30 cellular contexts compared by ENCODE assay signal in genomic region chr4:1885414-1885813, GRCh38. TPM values are rescaled to one million over a fixed set of nuclear protein-coding genes. Genes with fewer than 3 reads are reported as not detected.
A peak's percentile ranks its signal among the peaks of the same experiment; 100 is the strongest.
DNase-seq lines count a peak whose midpoint lies in the region; ATAC-seq and TF ChIP-seq lines count a peak whose summit lies in the region.
"Had no signal": no experiment of that assay in that cellular context is flagged by ENCODE, and none has a peak within 500 bp of the region (broad histone marks: within the 10 kb centered on the region; RNA-seq: fewer than 3 reads in every experiment).

No MANE protein-coding gene starts in this region.

- no peak for DNase-seq in activated CD8-positive, alpha-beta T cell treated with anti-CD3 and anti-CD28 coated beads, Interleukin-2, amount 10 ng/mL, durations not matched to agents 7 days and 5 days
- DNase-seq in activated CD8-positive, alpha-beta T cell treated with anti-CD3 and anti-CD28 coated beads for 36 hours = no peak
- no peak for DNase-seq in endodermal cell
- DNase-seq in upper lobe of right lung = no peak
- DNase-seq in NCI-H748 (lab: John Stamatoyannopoulos, UW; ENCODE audit: unreplicated experiment) = no peak
- DNase-seq: activated CD4-positive, alpha-beta memory T cell treated with anti-CD3 and anti-CD28 coated beads for 36 hours; activated CD8-positive, alpha-beta memory T cell treated with anti-CD3 and anti-CD28 coated beads, Interleukin-2, amount 50 U/mL, for 48 hours; AML-193; amygdala; brain microvascular endothelial cell; DMS153; hippocampal formation; NCI-H146; NCI-H345; NCI-H69; ovary; SIG-M5; substantia nigra had no signal

- intact Hi-C loops in activated CD8-positive, alpha-beta T cell treated with anti-CD3 and anti-CD28 coated beads for 36 hours (cut with micrococcal nuclease) = no loop called here
- intact Hi-C loops in upper lobe of right lung (cut with DNase I) = no loop called here

- no peaks in the 10 kb centered on the region for H3K27me3 ChIP-seq in KMS-11 (ENCODE audit: insufficient read depth, low read depth)
- no peaks in the 10 kb centered on the region for H3K27me3 ChIP-seq in endodermal cell (ENCODE audit: control insufficient read depth, insufficient read depth, low read length, poor library complexity, severe bottlenecking)
- H3K27me3 ChIP-seq in upper lobe of right lung = no peaks in the 10 kb centered on the region
- H3K27me3 ChIP-seq: brain microvascular endothelial cell, gastroesophageal sphincter, ovary had no signal

- WGBS in endodermal cell (ENCODE audit: insufficient coverage in 1 of 2, insufficient read length in 1 of 2), 2 experiments = 92 to 100% methylated on average over 1 to 2 of the region's 2 CpGs

- no peaks in the 10 kb centered on the region for H3K27me3 Mint-ChIP-seq in activated CD8-positive, alpha-beta T cell treated with anti-CD3 and anti-CD28 coated beads, Interleukin-2, amount 10 ng/mL, durations not matched to agents 7 days and 5 days (ENCODE audit: low read depth)
- no peaks in the 10 kb centered on the region for H3K27me3 Mint-ChIP-seq in activated CD8-positive, alpha-beta T cell treated with anti-CD3 and anti-CD28 coated beads for 36 hours
- H3K27me3 Mint-ChIP-seq in endodermal cell (ENCODE audit: insufficient read depth) = no peaks in the 10 kb centered on the region
- H3K27me3 Mint-ChIP-seq: activated CD4-positive, alpha-beta memory T cell treated with anti-CD3 and anti-CD28 coated beads for 36 hours; natural killer cell treated with Interleukin-12 subunit alpha and Interleukin-12 subunit beta and Interleukin-15 and Interleukin-18, amount 100 ng/mL, for 72 hours; stimulated activated memory B cell treated with anti-CD40 and anti-IgM and Interleukin-4, amounts not matched to agents 10 μg/mL and 1 μg/mL and 100 μg/mL, for 72 hours had no signal

- CTCF ChIA-PET in activated CD8-positive, alpha-beta T cell treated with anti-CD3 and anti-CD28 coated beads, Interleukin-2, amount 10 ng/mL, durations not matched to agents 7 days and 5 days (lab: Charles Lee) = interaction anchor here (10.0 kb wide), 1 partner anchor 14 kb away, joined by 64 read pairs; no protein-coding TSS in a partner anchor
- CTCF ChIA-PET in activated CD8-positive, alpha-beta T cell treated with anti-CD3 and anti-CD28 coated beads for 36 hours (lab: Charles Lee) = interaction anchor here (1.4 to 9.6 kb wide), 3 partner anchors 14 to 137 kb away, joined by 3 to 81 read pairs (median 3); no protein-coding TSS in a partner anchor

- peak overlapping the region; percentile 56 for H3K27ac Mint-ChIP-seq in activated CD8-positive, alpha-beta T cell treated with anti-CD3 and anti-CD28 coated beads, Interleukin-2, amount 10 ng/mL, durations not matched to agents 7 days and 5 days
- no peak overlapping the region for H3K27ac Mint-ChIP-seq in activated CD8-positive, alpha-beta T cell treated with anti-CD3 and anti-CD28 coated beads for 36 hours
- H3K27ac Mint-ChIP-seq in endodermal cell = peak overlapping the region; percentile 24
- H3K27ac Mint-ChIP-seq: activated CD4-positive, alpha-beta memory T cell treated with anti-CD3 and anti-CD28 coated beads for 36 hours; activated naive CD4-positive, alpha-beta T cell treated with anti-CD3 and anti-CD28 coated beads, Interleukin-2, amount 50 U/mL, for 72 hours; natural killer cell treated with Interleukin-12 subunit alpha and Interleukin-12 subunit beta and Interleukin-15 and Interleukin-18, amount 100 ng/mL, for 72 hours; stimulated activated memory B cell treated with anti-CD40 and anti-IgM and Interleukin-4, amounts not matched to agents 10 μg/mL and 1 μg/mL and 100 μg/mL, for 72 hours had no signal

- no peak overlapping the region for H2AFZ ChIP-seq in KMS-11 (ENCODE audit: low read depth)

- H3K4me1 ChIP-seq in KMS-11 (ENCODE audit: low read depth, poor library complexity, severe bottlenecking) = peaks cover 64% of the 10 kb centered on the region
- no peaks in the 10 kb centered on the region for H3K4me1 ChIP-seq in endodermal cell (ENCODE audit: control insufficient read depth, insufficient read depth, low read length)
- H3K4me1 ChIP-seq in upper lobe of right lung = no peaks in the 10 kb centered on the region
- H3K4me1 ChIP-seq: gastroesophageal sphincter, HAP-1 had no signal

- peaks cover 50% of the 10 kb centered on the region for H4K20me1 ChIP-seq in KMS-11 (ENCODE audit: insufficient read depth)

- H3K9me3 Mint-ChIP-seq in activated CD8-positive, alpha-beta T cell treated with anti-CD3 and anti-CD28 coated beads, Interleukin-2, amount 10 ng/mL, durations not matched to agents 7 days and 5 days (ENCODE audit: insufficient read depth) = no peaks in the 10 kb centered on the region
- no peaks in the 10 kb centered on the region for H3K9me3 Mint-ChIP-seq in activated CD8-positive, alpha-beta T cell treated with anti-CD3 and anti-CD28 coated beads for 36 hours
- no peaks in the 10 kb centered on the region for H3K9me3 Mint-ChIP-seq in endodermal cell
- H3K9me3 Mint-ChIP-seq: activated CD4-positive, alpha-beta memory T cell treated with anti-CD3 and anti-CD28 coated beads for 36 hours; activated naive CD4-positive, alpha-beta T cell treated with anti-CD3 and anti-CD28 coated beads, Interleukin-2, amount 50 U/mL, for 72 hours; activated T-helper 1 cell treated with anti-CD3 and anti-CD28 coated beads, Interleukin-12 subunit alpha, Interleukin-12 subunit beta, Interleukin-2, Interleukin-4 antibody, amounts not matched to agents 30 ng/mL and 10 ng/mL and 1 ng/mL, durations not matched to agents 14 hours and 24 hours and 36 hours; natural killer cell treated with Interleukin-12 subunit alpha and Interleukin-12 subunit beta and Interleukin-15 and Interleukin-18, amount 100 ng/mL, for 72 hours had no signal

- H3K27ac ChIP-seq in KMS-11 = peak overlapping the region; percentile 15; the same call in 1 of the 2 replicates
- H3K27ac ChIP-seq in endodermal cell (ENCODE audit: low read depth, low read length) = no peak overlapping the region
- no peak overlapping the region for H3K27ac ChIP-seq in upper lobe of right lung
- H3K27ac ChIP-seq: brain microvascular endothelial cell, gastroesophageal sphincter, ovary, skin epidermis had no signal

- no peak overlapping the region for H3K4me3 ChIP-seq in KMS-11 (IDR thresholded peaks at IDR 0.05; ENCODE audit: insufficient read depth, low read depth, low read length)
- H3K4me3 ChIP-seq in endodermal cell (ENCODE audit: low read length) = no peak overlapping the region
- H3K4me3 ChIP-seq in upper lobe of right lung = no peak overlapping the region
- H3K4me3 ChIP-seq: gastroesophageal sphincter, HAP-1, lung, mucosa of descending colon, ovary, skin epidermis had no signal

- ATAC-seq in activated CD8-positive, alpha-beta T cell treated with anti-CD3 and anti-CD28 coated beads, Interleukin-2, amount 10 ng/mL, durations not matched to agents 7 days and 5 days = no peak
- no peak for ATAC-seq in activated CD8-positive, alpha-beta T cell treated with anti-CD3 and anti-CD28 coated beads for 36 hours
- peak; percentile 51 for ATAC-seq in upper lobe of right lung
- no peak for ATAC-seq in GM18511 (IDR thresholded peaks at IDR 0.05; ENCODE audit: unreplicated experiment)
- ATAC-seq: activated naive CD4-positive, alpha-beta T cell treated with anti-CD3 and anti-CD28 coated beads, Interleukin-2, amount 50 U/mL, for 72 hours; gastroesophageal sphincter; HepG2; mucosa of descending colon; natural killer cell treated with Interleukin-12 subunit alpha and Interleukin-12 subunit beta and Interleukin-15 and Interleukin-18, amount 100 ng/mL, for 72 hours; stimulated activated memory B cell treated with anti-CD40 and anti-IgM and Interleukin-4, amounts not matched to agents 10 μg/mL and 1 μg/mL and 100 μg/mL, for 72 hours had no signal

- peaks cover 100% of the 10 kb centered on the region for H3K79me2 ChIP-seq in KMS-11 (ENCODE audit: insufficient read depth, low read depth)

- no peak for TF ChIP-seq CTCF in activated CD8-positive, alpha-beta T cell treated with anti-CD3 and anti-CD28 coated beads for 36 hours (IDR thresholded peaks at IDR 0.05)
- TF ChIP-seq CTCF in KMS-11 (conservative IDR thresholded peaks at IDR 0.05; ENCODE audit: low read depth, low read length) (no peak), endodermal cell (conservative IDR thresholded peaks at IDR 0.05) (no peak), upper lobe of right lung (IDR thresholded peaks at IDR 0.05) (no peak)

- H3K4me3 Mint-ChIP-seq in activated CD8-positive, alpha-beta T cell treated with anti-CD3 and anti-CD28 coated beads, Interleukin-2, amount 10 ng/mL, durations not matched to agents 7 days and 5 days = no peak overlapping the region
- H3K4me3 Mint-ChIP-seq in activated CD8-positive, alpha-beta T cell treated with anti-CD3 and anti-CD28 coated beads for 36 hours = no peak overlapping the region
- no peak overlapping the region for H3K4me3 Mint-ChIP-seq in endodermal cell
- H3K4me3 Mint-ChIP-seq: activated CD4-positive, alpha-beta memory T cell treated with anti-CD3 and anti-CD28 coated beads for 36 hours; activated T-helper 1 cell treated with anti-CD3 and anti-CD28 coated beads, Interleukin-12 subunit alpha, Interleukin-12 subunit beta, Interleukin-2, Interleukin-4 antibody, amounts not matched to agents 30 ng/mL and 10 ng/mL and 1 ng/mL, durations not matched to agents 14 hours and 24 hours and 36 hours; natural killer cell treated with Interleukin-12 subunit alpha and Interleukin-12 subunit beta and Interleukin-15 and Interleukin-18, amount 100 ng/mL, for 72 hours; stimulated activated memory B cell treated with anti-CD40 and anti-IgM and Interleukin-4, amounts not matched to agents 10 μg/mL and 1 μg/mL and 100 μg/mL, for 72 hours had no signal

- POLR2A ChIA-PET in activated CD8-positive, alpha-beta T cell treated with anti-CD3 and anti-CD28 coated beads, Interleukin-2, amount 10 ng/mL, durations not matched to agents 7 days and 5 days (lab: Charles Lee) = no interaction called here
- POLR2A ChIA-PET in activated CD8-positive, alpha-beta T cell treated with anti-CD3 and anti-CD28 coated beads for 36 hours (lab: Charles Lee) = interaction anchor here (0.6 to 2.1 kb wide), 2 partner anchors 10 to 135 kb away, joined by 4 to 8 read pairs; no protein-coding TSS in a partner anchor

- no peaks in the 10 kb centered on the region for H3K36me3 ChIP-seq in KMS-11 (ENCODE audit: insufficient read depth)
- H3K36me3 ChIP-seq in endodermal cell (ENCODE audit: control insufficient read depth, insufficient read depth, low read length) = peaks cover 5% of the 10 kb centered on the region
- no peaks in the 10 kb centered on the region for H3K36me3 ChIP-seq in upper lobe of right lung
- H3K36me3 ChIP-seq: brain microvascular endothelial cell, gastroesophageal sphincter, HAP-1, ovary had no signal

- H3K36me3 Mint-ChIP-seq in activated CD8-positive, alpha-beta T cell treated with anti-CD3 and anti-CD28 coated beads, Interleukin-2, amount 10 ng/mL, durations not matched to agents 7 days and 5 days (ENCODE audit: low read depth) = peaks cover 39% of the 10 kb centered on the region
- peaks cover 25% of the 10 kb centered on the region for H3K36me3 Mint-ChIP-seq in activated CD8-positive, alpha-beta T cell treated with anti-CD3 and anti-CD28 coated beads for 36 hours (ENCODE audit: low read depth)
- H3K36me3 Mint-ChIP-seq in endodermal cell (ENCODE audit: low read depth) = peaks cover 16% of the 10 kb centered on the region
- H3K36me3 Mint-ChIP-seq: natural killer cell treated with Interleukin-12 subunit alpha and Interleukin-12 subunit beta and Interleukin-15 and Interleukin-18, amount 100 ng/mL, for 72 hours had no signal

- no peak overlapping the region for H3K9ac ChIP-seq in KMS-11
- H3K9ac ChIP-seq in endodermal cell (ENCODE audit: extremely low read depth, low read length, poor library complexity, severe bottlenecking) = no peak overlapping the region

- H3K9me3 ChIP-seq in endodermal cell (ENCODE audit: control insufficient read depth, low read length) = no peaks in the 10 kb centered on the region
- H3K9me3 ChIP-seq in upper lobe of right lung = no peaks in the 10 kb centered on the region
- H3K9me3 ChIP-seq: gastroesophageal sphincter, HAP-1, mucosa of descending colon, ovary had no signal

- H3K4me1 Mint-ChIP-seq in activated CD8-positive, alpha-beta T cell treated with anti-CD3 and anti-CD28 coated beads, Interleukin-2, amount 10 ng/mL, durations not matched to agents 7 days and 5 days (ENCODE audit: low read depth) = peaks cover 47% of the 10 kb centered on the region
- peaks cover 25% of the 10 kb centered on the region for H3K4me1 Mint-ChIP-seq in activated CD8-positive, alpha-beta T cell treated with anti-CD3 and anti-CD28 coated beads for 36 hours (ENCODE audit: low read depth)
- peaks cover 4% of the 10 kb centered on the region for H3K4me1 Mint-ChIP-seq in endodermal cell

- no peak overlapping the region for H3K4me2 ChIP-seq in KMS-11

RNA-seq across cellular contexts. Expression of gene NSD2, which starts 14.2 kb away (rescaled TPM):
- 100 to 1,000 TPM; 287 to 290 TPM for total RNA-seq in activated CD8-positive, alpha-beta T cell treated with anti-CD3 and anti-CD28 coated beads, Interleukin-2, amount 10 ng/mL, durations not matched to agents 7 days and 5 days
- total RNA-seq in activated CD8-positive, alpha-beta T cell treated with anti-CD3 and anti-CD28 coated beads for 36 hours = 100 to 1,000 TPM; 219 TPM
- total RNA-seq in endodermal cell = 100 to 1,000 TPM; 153 to 208 TPM
- 137 TPM for polyA plus RNA-seq in endodermal cell (2013, experiment 1 of 2)
- polyA plus RNA-seq in endodermal cell (2013, experiment 2 of 2) = 132 TPM
- 45.2 TPM for total RNA-seq in upper lobe of right lung

RNA-seq across cellular contexts. Expression of gene LETM1, which starts 29.5 kb away (rescaled TPM):
- 10 to 100 TPM; 56.6 to 58.9 TPM for total RNA-seq in activated CD8-positive, alpha-beta T cell treated with anti-CD3 and anti-CD28 coated beads, Interleukin-2, amount 10 ng/mL, durations not matched to agents 7 days and 5 days
- total RNA-seq in activated CD8-positive, alpha-beta T cell treated with anti-CD3 and anti-CD28 coated beads for 36 hours = 10 to 100 TPM; 49.4 to 53.2 TPM
- total RNA-seq in endodermal cell (10 to 100 TPM; 45.7 to 52.4 TPM), upper lobe of right lung (39.5 TPM)
- 22.3 TPM for polyA plus RNA-seq in endodermal cell (2013, experiment 1 of 2)
- polyA plus RNA-seq in endodermal cell (2013, experiment 2 of 2) = 22.7 TPM
